ENCODE assay signal across 8 cellular contexts in the genomic region with DNA sequence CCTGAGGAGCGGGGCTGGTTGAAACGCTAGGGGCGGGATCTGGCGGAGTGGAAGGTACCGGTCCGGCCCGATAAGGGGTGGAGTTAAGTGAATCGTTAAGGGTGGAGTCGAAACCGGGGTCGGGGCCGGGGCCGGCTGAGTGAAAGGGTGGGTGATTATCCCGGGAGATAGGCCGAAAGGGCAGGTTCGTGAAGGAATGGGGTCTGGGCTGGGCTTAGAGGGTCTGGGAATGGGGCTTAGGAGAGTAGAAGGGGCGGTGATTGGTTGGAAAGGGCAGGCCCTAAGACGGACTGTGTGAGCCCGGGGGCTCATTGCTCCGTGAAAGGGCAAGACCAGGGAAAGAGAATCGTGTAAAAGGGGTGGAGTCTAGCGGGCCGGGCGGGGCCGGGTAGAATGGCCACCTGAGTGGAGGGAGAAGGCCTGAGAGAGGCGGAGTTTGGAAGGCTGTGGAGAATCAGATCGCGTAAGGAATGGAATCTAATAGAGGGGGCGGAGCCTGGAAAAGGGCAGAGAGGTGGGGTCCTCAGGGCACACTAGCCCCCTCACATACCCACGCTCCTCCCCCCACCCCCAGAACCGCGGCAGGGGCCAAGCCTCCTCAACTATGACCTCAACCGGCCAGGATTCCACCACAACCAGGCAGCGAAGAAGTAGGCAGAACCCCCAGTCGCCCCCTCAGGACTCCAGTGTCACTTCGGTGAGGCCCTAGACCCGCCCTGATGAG. TPM values are rescaled to one million over a fixed set of nuclear protein-coding genes. Genes with fewer than 3 reads are reported as not detected.
DNase-seq lines count a peak whose midpoint lies in the region; ATAC-seq, FAIRE-seq and TF ChIP-seq lines count a peak whose summit lies in the region.

No MANE protein-coding gene starts in this region.

- peak overlapping the region; percentile 66 for H2AFZ ChIP-seq in endothelial cell of umbilical vein (ENCODE audit: low read depth, low read length)

- TF ChIP-seq CTCF in Caco-2 (IDR thresholded peaks at IDR 0.05; ENCODE audit: insufficient read depth in 1 of 2, low read depth in 1 of 2, low read length in 1 of 2, severe bottlenecking in 1 of 2, unreplicated experiment in 1 of 2), result no peak
- peak in 1 of 2 donors; percentile 2 for TF ChIP-seq CTCF in endothelial cell of umbilical vein (IDR thresholded peaks at IDR 0.05; ENCODE audit: extremely low read depth in 1 of 2, insufficient read depth in 1 of 2, low read depth in 1 of 2, low read length in 2 of 2)
- no peak for TF ChIP-seq CTCF in mucosa of descending colon (IDR thresholded peaks at IDR 0.05)

- intact Hi-C loops in Caco-2 (cut with micrococcal nuclease; ENCODE audit: unreplicated experiment) (loop anchor here (1.0 to 5.0 kb wide), 5 partner anchors 40 to 115 kb away; a partner anchor contains a TSS), endothelial cell of umbilical vein (cut with micrococcal nuclease) (no loop called here), mucosa of descending colon (cut with DNase I, micrococcal nuclease) (no loop called here)

- no peaks in the 10 kb centered on the region for H4K20me1 ChIP-seq in endothelial cell of umbilical vein (replicated peaks; ENCODE audit: control insufficient read depth, extremely low read depth, insufficient read depth, low read length)

- no TSS peak for BruUV-seq in Caco-2 (replicated peaks; lab: Mats Ljungman, UMichigan)
- BruUV-seq in endothelial cell of umbilical vein (replicated peaks; lab: Mats Ljungman, UMichigan), result no TSS peak

- H3K9me3 Mint-ChIP-seq in Caco-2 (ENCODE audit: unreplicated experiment), result no peaks in the 10 kb centered on the region
- no peaks in the 10 kb centered on the region for H3K9me3 Mint-ChIP-seq in stimulated activated effector memory CD8-positive, alpha-beta T cell treated with anti-CD3 and anti-CD28 coated beads, Interleukin-12 subunit alpha, Interleukin-12 subunit beta, amount 100 ng/mL, for 72 hours

- dilution Hi-C loops in endothelial cell of umbilical vein (cut with MboI; ENCODE audit: extremely low pct_ligation_motif_present, low sequenced_read_pairs), result no loop called here

- peak overlapping the region; percentile 94 for H3K9ac ChIP-seq in endothelial cell of umbilical vein (replicated peaks; ENCODE audit: extremely low read depth, insufficient read depth, low read length)

- H3K9me3 ChIP-seq in Caco-2, result no peaks in the 10 kb centered on the region
- no peaks in the 10 kb centered on the region for H3K9me3 ChIP-seq in endothelial cell of umbilical vein (replicated peaks; ENCODE audit: control insufficient read depth, insufficient read depth, low read length)
- no peaks in the 10 kb centered on the region for H3K9me3 ChIP-seq in mucosa of descending colon

- H3K4me3 ChIP-seq in Caco-2 (ENCODE audit: low read depth, low read length) (peak overlapping the region; percentile 58), endothelial cell of umbilical vein (replicated peaks in 1 of 3; ENCODE audit: insufficient read depth in 1 of 3, low read depth in 1 of 3, low read length in 3 of 3) (peak overlapping the region; percentile 57 to 75 (median 58)), mucosa of descending colon (no peak overlapping the region)

- POLR2A ChIA-PET in Caco-2 (lab: Charles Lee) (interaction anchor here (0.6 to 1.8 kb wide), 7 partner anchors 65 to 399 kb away, joined by 3 to 22 read pairs (median 7); a partner anchor contains a TSS), endothelial cell of umbilical vein (lab: Charles Lee) (interaction anchor here (1.0 kb wide), 1 partner anchor 65 kb away, joined by 5 read pairs; no protein-coding TSS in a partner anchor)

- H3K36me3 ChIP-seq in Caco-2 (ENCODE audit: control insufficient read depth, insufficient read depth, low read length) (no peaks in the 10 kb centered on the region; the same call in 1 of the 2 replicates), endothelial cell of umbilical vein (ENCODE audit: control insufficient read depth in 2 of 2, extremely low read depth in 1 of 2, insufficient read depth in 2 of 2, low read length in 2 of 2) (no peaks in the 10 kb centered on the region), mucosa of descending colon (ENCODE audit: low read depth) (peaks cover 3% of the 10 kb centered on the region)

- no peaks in the 10 kb centered on the region; the same call in 1 of the 2 replicates for H3K4me1 ChIP-seq in Caco-2
- peaks cover 4% of the 10 kb centered on the region for H3K4me1 ChIP-seq in endothelial cell of umbilical vein (ENCODE audit: control insufficient read depth, extremely low read depth, insufficient read depth, low read length)
- no peaks in the 10 kb centered on the region for H3K4me1 ChIP-seq in mucosa of descending colon (ENCODE audit: low read depth)

- no peaks in the 10 kb centered on the region for H3K79me2 ChIP-seq in endothelial cell of umbilical vein (ENCODE audit: control insufficient read depth, insufficient read depth, low read length)

- peak overlapping the region; percentile 99 for H3K27ac Mint-ChIP-seq in Caco-2 (ENCODE audit: unreplicated experiment)
- peak overlapping the region; percentile 99 for H3K27ac Mint-ChIP-seq in stimulated activated effector memory CD8-positive, alpha-beta T cell treated with anti-CD3 and anti-CD28 coated beads, Interleukin-12 subunit alpha, Interleukin-12 subunit beta, amount 100 ng/mL, for 72 hours

- H3K4me3 Mint-ChIP-seq in Caco-2 (ENCODE audit: unreplicated experiment), result peak overlapping the region; percentile 98
- peak overlapping the region; percentile 97 for H3K4me3 Mint-ChIP-seq in stimulated activated effector memory CD8-positive, alpha-beta T cell treated with anti-CD3 and anti-CD28 coated beads, Interleukin-12 subunit alpha, Interleukin-12 subunit beta, amount 100 ng/mL, for 72 hours

- CTCF ChIA-PET in Caco-2 (lab: Charles Lee) (interaction anchor here (0.6 to 1.1 kb wide), 4 partner anchors 10 to 354 kb away, joined by 3 to 4 read pairs (median 3); no protein-coding TSS in a partner anchor), endothelial cell of umbilical vein (lab: Charles Lee) (interaction anchor here (0.5 to 1.0 kb wide), 2 partner anchors 89 to 156 kb away, joined by 3 read pairs; no protein-coding TSS in a partner anchor)

- peak; percentile 41 for TF ChIP-seq POLR2A in endothelial cell of umbilical vein (IDR thresholded peaks at IDR 0.05; ENCODE audit: low read depth, low read length)

- H3K9me1 ChIP-seq in endothelial cell of umbilical vein (replicated peaks; ENCODE audit: control insufficient read depth, extremely low read depth, insufficient read depth, low read length), result no peaks in the 10 kb centered on the region

- peaks cover 20% of the 10 kb centered on the region for H3K4me1 Mint-ChIP-seq in Caco-2 (ENCODE audit: low read depth, unreplicated experiment)
- H3K4me1 Mint-ChIP-seq in stimulated activated effector memory CD8-positive, alpha-beta T cell treated with anti-CD3 and anti-CD28 coated beads, Interleukin-12 subunit alpha, Interleukin-12 subunit beta, amount 100 ng/mL, for 72 hours, result peaks cover 29% of the 10 kb centered on the region

- H3K36me3 Mint-ChIP-seq in Caco-2 (ENCODE audit: insufficient read depth, unreplicated experiment), result peaks cover 27% of the 10 kb centered on the region
- H3K36me3 Mint-ChIP-seq in stimulated activated effector memory CD8-positive, alpha-beta T cell treated with anti-CD3 and anti-CD28 coated beads, Interleukin-12 subunit alpha, Interleukin-12 subunit beta, amount 100 ng/mL, for 72 hours, result peaks cover 48% of the 10 kb centered on the region

- H3K4me2 ChIP-seq in endothelial cell of umbilical vein (ENCODE audit: insufficient read depth, low read length), result peak overlapping the region; percentile 45

- no peaks in the 10 kb centered on the region for H3K27me3 Mint-ChIP-seq in Caco-2 (ENCODE audit: insufficient read depth, unreplicated experiment)

- FAIRE-seq in endothelial cell of umbilical vein (lab: Jason Lieb, UNC), result no peak

- peak; percentile 91 to 93 for DNase-seq in Caco-2
- peak; percentile 78 for DNase-seq in NCI-H748 treated with DMSO at 0.1 percent for 48 hours (lab: John Stamatoyannopoulos, UW)
- DNase-seq in activated CD8-positive, alpha-beta memory T cell treated with anti-CD3 and anti-CD28 coated beads for 4 hours (ENCODE audit: low read depth in 2 of 2), result peak; percentile 5 to 20
- DNase-seq in endothelial cell of umbilical vein (ENCODE audit: low read depth, low spot score), result peak; percentile 87
- DNase-seq in mucosa of descending colon, result peak; percentile 89 to 91 (median 91)
- DNase-seq in stimulated activated effector memory CD8-positive, alpha-beta T cell treated with anti-CD3 and anti-CD28 coated beads, Interleukin-12 subunit alpha, Interleukin-12 subunit beta, amount 100 ng/mL, for 72 hours (ENCODE audit: low spot score in 2 of 2), result peak in 1 of 2 donors; percentile 49

- ATAC-seq in GM19452 (IDR thresholded peaks at IDR 0.05; ENCODE audit: unreplicated experiment) (peak; percentile 47), HG03571 (IDR thresholded peaks at IDR 0.05; ENCODE audit: unreplicated experiment) (peak; percentile 34), mucosa of descending colon (peak; percentile 76)
- ATAC-seq in stimulated activated effector memory CD8-positive, alpha-beta T cell treated with anti-CD3 and anti-CD28 coated beads, Interleukin-12 subunit alpha, Interleukin-12 subunit beta, amount 100 ng/mL, for 72 hours, result peak; percentile 66

- peak overlapping the region; percentile 87 for H3K27ac ChIP-seq in endothelial cell of umbilical vein (ENCODE audit: insufficient read depth, low read depth, low read length)

- H3K27me3 ChIP-seq in Caco-2 (replicated peaks; ENCODE audit: control insufficient read depth, insufficient read depth, low read length) (no peaks in the 10 kb centered on the region), endothelial cell of umbilical vein (ENCODE audit: control insufficient read depth in 2 of 2, insufficient read depth in 2 of 2, low read length in 2 of 2) (no peaks in the 10 kb centered on the region)

RNA-seq across cellular contexts. Expression of a gene that starts 0.4 kb away (rescaled TPM):
- total RNA-seq in Caco-2 (2022) (99.6 and 110 TPM in 2 replicates), endothelial cell of umbilical vein (58.4 and 65.7 TPM in 2 replicates), mucosa of descending colon (100 to 1,000 TPM in 1 of 3 donors, 10 to 100 TPM in 2; 83.2 to 111 (median 99.6) TPM)
- polyA plus RNA-seq in endothelial cell of umbilical vein, result 43.7 and 49.3 TPM in 2 replicates
- 22.4 and 22.6 TPM in 2 replicates for polyA plus RNA-seq in endothelial cell of umbilical vein (2011; cell fraction: cytosol; rRNA removed)
- 271 and 309 TPM in 2 replicates for polyA plus RNA-seq in endothelial cell of umbilical vein (2011; cell fraction: nucleus; rRNA removed)
- 36.8 and 47.7 TPM in 2 replicates for polyA plus RNA-seq in endothelial cell of umbilical vein (2012)
- 48.6 and 68.9 TPM in 2 replicates for polyA minus RNA-seq in endothelial cell of umbilical vein
- polyA minus RNA-seq in endothelial cell of umbilical vein (2011; cell fraction: cytosol; rRNA and poly(A)+ RNA removed), result 21.3 TPM
- polyA minus RNA-seq in endothelial cell of umbilical vein (2011; cell fraction: nucleus; rRNA and poly(A)+ RNA removed), result 48.4 and 57.2 TPM in 2 replicates

RNA-seq across cellular contexts. Expression of a gene that starts 15.9 kb away (rescaled TPM):
- total RNA-seq in Caco-2 (2022) (not detected in 2 replicates), endothelial cell of umbilical vein (not detected in 2 replicates), mucosa of descending colon (under 1 TPM in 1 of 3 donors, not detected in 2; 0.32 TPM)
- not detected in 2 replicates for polyA plus RNA-seq in endothelial cell of umbilical vein
- polyA plus RNA-seq in endothelial cell of umbilical vein (2011; cell fraction: cytosol; rRNA removed), result not detected in 2 replicates
- polyA plus RNA-seq in endothelial cell of umbilical vein (2011; cell fraction: nucleus; rRNA removed), result not detected in 2 replicates
- polyA plus RNA-seq in endothelial cell of umbilical vein (2012), result not detected in 2 replicates
- 4.2 and 4.6 TPM in 2 replicates for polyA minus RNA-seq in endothelial cell of umbilical vein
- not detected for polyA minus RNA-seq in endothelial cell of umbilical vein (2011; cell fraction: cytosol; rRNA and poly(A)+ RNA removed)
- not detected in 2 replicates for polyA minus RNA-seq in endothelial cell of umbilical vein (2011; cell fraction: nucleus; rRNA and poly(A)+ RNA removed)

RNA-seq across cellular contexts. Expression of a gene that starts 24.1 kb away (rescaled TPM):
- total RNA-seq in Caco-2 (2022) (not detected in 2 replicates), endothelial cell of umbilical vein (not detected in 2 replicates), mucosa of descending colon (under 1 TPM in 1 of 3 donors, not detected in 2; 0.38 TPM)
- 0.14 TPM in 1 of 2 replicates, not detected in the other for polyA plus RNA-seq in endothelial cell of umbilical vein
- polyA plus RNA-seq in endothelial cell of umbilical vein (2011; cell fraction: cytosol; rRNA removed), result not detected in 2 replicates
- 0.21 TPM in 1 of 2 replicates, not detected in the other for polyA plus RNA-seq in endothelial cell of umbilical vein (2011; cell fraction: nucleus; rRNA removed)
- not detected in 2 replicates for polyA plus RNA-seq in endothelial cell of umbilical vein (2012)
- not detected in 2 replicates for polyA minus RNA-seq in endothelial cell of umbilical vein
- not detected for polyA minus RNA-seq in endothelial cell of umbilical vein (2011; cell fraction: cytosol; rRNA and poly(A)+ RNA removed)
- polyA minus RNA-seq in endothelial cell of umbilical vein (2011; cell fraction: nucleus; rRNA and poly(A)+ RNA removed), result not detected in 2 replicates

RNA-seq across cellular contexts. Expression of a gene that starts 33.2 kb away (rescaled TPM):
- total RNA-seq in Caco-2 (2022) (19.5 and 24.1 TPM in 2 replicates), endothelial cell of umbilical vein (0.44 TPM in 1 of 2 replicates, not detected in the other), mucosa of descending colon (10 to 100 TPM; 11.1 to 19.7 (median 13.8) TPM)
- polyA plus RNA-seq in endothelial cell of umbilical vein, result not detected in 2 replicates
- polyA plus RNA-seq in endothelial cell of umbilical vein (2011; cell fraction: cytosol; rRNA removed), result 0.06 TPM in 1 of 2 replicates, not detected in the other
- not detected in 2 replicates for polyA plus RNA-seq in endothelial cell of umbilical vein (2011; cell fraction: nucleus; rRNA removed)
- polyA plus RNA-seq in endothelial cell of umbilical vein (2012), result 0.27 TPM in 1 of 2 replicates, not detected in the other
- not detected in 2 replicates for polyA minus RNA-seq in endothelial cell of umbilical vein
- not detected for polyA minus RNA-seq in endothelial cell of umbilical vein (2011; cell fraction: cytosol; rRNA and poly(A)+ RNA removed)
- not detected in 2 replicates for polyA minus RNA-seq in endothelial cell of umbilical vein (2011; cell fraction: nucleus; rRNA and poly(A)+ RNA removed)

RNA-seq across cellular contexts. Expression of a gene that starts 40.7 kb away (rescaled TPM):
- total RNA-seq in Caco-2 (2022), result not detected in 2 replicates
- not detected in 2 replicates for total RNA-seq in endothelial cell of umbilical vein
- polyA plus RNA-seq in endothelial cell of umbilical vein, result not detected in 2 replicates
- polyA plus RNA-seq in endothelial cell of umbilical vein (2011; cell fraction: cytosol; rRNA removed), result not detected in 2 replicates
- not detected in 2 replicates for polyA plus RNA-seq in endothelial cell of umbilical vein (2011; cell fraction: nucleus; rRNA removed)
- not detected in 2 replicates for polyA plus RNA-seq in endothelial cell of umbilical vein (2012)
- not detected in 2 replicates for polyA minus RNA-seq in endothelial cell of umbilical vein
- polyA minus RNA-seq in endothelial cell of umbilical vein (2011; cell fraction: cytosol; rRNA and poly(A)+ RNA removed), result not detected
- polyA minus RNA-seq in endothelial cell of umbilical vein (2011; cell fraction: nucleus; rRNA and poly(A)+ RNA removed), result not detected in 2 replicates
- 1 to 10 TPM; 4.3 to 9.9 (median 7.1) TPM for total RNA-seq in mucosa of descending colon
